In genomic region chr3:71499477-71499876, GRCh38 we compare ENCODE assay signal across 18 cellular contexts.
DNase-seq lines count a peak whose midpoint lies in the region; ATAC-seq and TF ChIP-seq lines count a peak whose summit lies in the region.
"Had no signal": no experiment of that assay in that cellular context is flagged by ENCODE, and none has a peak within 500 bp of the region (broad histone marks: within the 10 kb centered on the region; RNA-seq: fewer than 3 reads in every experiment).

No MANE protein-coding gene starts in this region.

- no peaks in the 10 kb centered on the region for H3K27me3 ChIP-seq in mammary epithelial cell (ENCODE audit: insufficient read depth, low read length)
- no peaks in the 10 kb centered on the region for H3K27me3 ChIP-seq in spleen (replicated peaks in 1 of 7)
- no peaks in the 10 kb centered on the region for H3K27me3 ChIP-seq in osteoblast (ENCODE audit: insufficient read depth, low read length)
- H3K27me3 ChIP-seq: SJSA1 had no signal

- H3K27me3 Mint-ChIP-seq in MCF 10A (ENCODE audit: insufficient read depth, unreplicated experiment): no peaks in the 10 kb centered on the region
- no peaks in the 10 kb centered on the region for H3K27me3 Mint-ChIP-seq in naive thymus-derived CD8-positive, alpha-beta T cell

- no peak for ATAC-seq in naive thymus-derived CD8-positive, alpha-beta T cell
- ATAC-seq in GM18870 (IDR thresholded peaks at IDR 0.05; ENCODE audit: unreplicated experiment): no peak
- ATAC-seq in HG02885 (IDR thresholded peaks at IDR 0.05; ENCODE audit: poor library complexity, unreplicated experiment): no peak
- ATAC-seq: HCT116 had no signal

- H3K79me2 ChIP-seq in mammary epithelial cell (ENCODE audit: insufficient read depth, low read length): peaks cover 10% of the 10 kb centered on the region
- peaks cover 67% of the 10 kb centered on the region for H3K79me2 ChIP-seq in osteoblast (ENCODE audit: insufficient read depth, low read length)

- no TSS peak for BruUV-seq in MCF 10A (replicated peaks; lab: Mats Ljungman, UMichigan)
- no TSS peak for BruUV-seq in mammary epithelial cell (replicated peaks; lab: Mats Ljungman, UMichigan)

- H3K36me3 ChIP-seq in mammary epithelial cell (ENCODE audit: insufficient read depth, low read length) (no peaks in the 10 kb centered on the region), spleen (no peaks in the 10 kb centered on the region), osteoblast (ENCODE audit: insufficient read depth, low read length) (peaks cover 3% of the 10 kb centered on the region)
- H3K36me3 ChIP-seq: SJSA1 had no signal

- POLR2A ChIA-PET in MCF 10A (lab: Yijun Ruan, JAX): interaction anchor here (0.7 to 7.5 kb wide), 2 partner anchors 12 to 35 kb away, joined by 3 to 104 read pairs; no protein-coding TSS in a partner anchor
- POLR2A ChIA-PET in naive thymus-derived CD8-positive, alpha-beta T cell (lab: Charles Lee): interaction anchor here (1.4 to 7.3 kb wide), 2 partner anchors 10 to 44 kb away, joined by 3 to 40 read pairs; no protein-coding TSS in a partner anchor

- no peak overlapping the region for H3K9ac ChIP-seq in mammary epithelial cell (ENCODE audit: insufficient read depth, low read length)

- DNase-seq in MCF 10A (ENCODE audit: unreplicated experiment): no peak
- no peak for DNase-seq in mammary epithelial cell
- peak in 23 of 61 donors; percentile 9 to 83 (median 27) for DNase-seq in caudate nucleus (lab: John Stamatoyannopoulos, UW)
- DNase-seq in naive thymus-derived CD8-positive, alpha-beta T cell: no peak
- no peak for DNase-seq in spleen
- no peak for DNase-seq in osteoblast (ENCODE audit: insufficient read length, low spot score, missing footprints)
- DNase-seq: C1 segment of cervical spinal cord, EL, Kasumi-1, NCI-H1436, NCI-H2081, NCI-H510A, NCI-H82 had no signal

- CTCF ChIA-PET in MCF 10A (lab: Yijun Ruan, JAX) (interaction anchor here (0.5 to 1.0 kb wide), 2 partner anchors 14 to 1312 kb away, joined by 3 to 4 read pairs; no protein-coding TSS in a partner anchor), mammary epithelial cell (lab: Charles Lee; ENCODE audit: low non-redundant PET) (no interaction called here)

- TF ChIP-seq CTCF in MCF 10A (IDR thresholded peaks at IDR 0.05; ENCODE audit: unreplicated experiment) (no peak), mammary epithelial cell (conservative IDR thresholded peaks at IDR 0.05 in 1 of 2, IDR thresholded peaks at IDR 0.05 in 1 of 2; ENCODE audit: extremely low read depth in 1 of 2, insufficient read depth in 1 of 2, low read depth in 1 of 2, low read length in 2 of 2) (no peak), spleen (IDR thresholded peaks at IDR 0.05 in 8 of 11, conservative IDR thresholded peaks at IDR 0.05 in 3 of 11) (no peak), osteoblast (IDR thresholded peaks at IDR 0.05; ENCODE audit: extremely low read depth, low read depth, low read length) (no peak)

- intact Hi-C loops in MCF 10A (cut with micrococcal nuclease): loop anchor here (5.0 kb wide), 1 partner anchor 77 kb away; no protein-coding TSS in a partner anchor
- intact Hi-C loops in mammary epithelial cell (cut with micrococcal nuclease): loop anchor here (5.0 kb wide), 1 partner anchor 52 kb away; no protein-coding TSS in a partner anchor
- intact Hi-C loops in spleen (cut with DNase I; ENCODE audit: low total_unique reads): no loop called here

- in situ Hi-C loops in mammary epithelial cell (cut with MboI; ENCODE audit: low sequenced_read_pairs in 2 of 2): no loop called here

- no peak overlapping the region for H3K4me3 ChIP-seq in mammary epithelial cell (replicated peaks in 1 of 3; ENCODE audit: insufficient read depth in 1 of 3, low read depth in 2 of 3, low read length in 3 of 3)
- no peak overlapping the region for H3K4me3 ChIP-seq in spleen
- no peak overlapping the region for H3K4me3 ChIP-seq in osteoblast (ENCODE audit: insufficient read depth, low read length)
- H3K4me3 ChIP-seq: SJSA1 had no signal

- H3K27ac Mint-ChIP-seq in MCF 10A (ENCODE audit: low read depth, unreplicated experiment): peak overlapping the region; percentile 47
- peak overlapping the region in 9 of 10 donors; percentile 71 to 100 (median 97) for H3K27ac Mint-ChIP-seq in naive thymus-derived CD8-positive, alpha-beta T cell
- H3K27ac Mint-ChIP-seq: IgD-negative memory B cell had no signal

- H3K9me3 Mint-ChIP-seq in MCF 10A (ENCODE audit: unreplicated experiment): no peaks in the 10 kb centered on the region
- H3K9me3 Mint-ChIP-seq in naive thymus-derived CD8-positive, alpha-beta T cell: peaks cover 0 to 18% (median 2%) of the 10 kb centered on the region in 9 donors

- dilution Hi-C loops in mammary epithelial cell (cut with HindIII; ENCODE audit: low sequenced_read_pairs): no loop called here

- H3K9me3 ChIP-seq in mammary epithelial cell (replicated peaks; ENCODE audit: insufficient read depth, low read length) (no peaks in the 10 kb centered on the region), spleen (no peaks in the 10 kb centered on the region), osteoblast (ENCODE audit: low read depth, low read length) (no peaks in the 10 kb centered on the region)
- H3K9me3 ChIP-seq: SJSA1 had no signal

- no peak overlapping the region for H2AFZ ChIP-seq in mammary epithelial cell (ENCODE audit: low read depth, low read length)
- no peak overlapping the region for H2AFZ ChIP-seq in osteoblast (ENCODE audit: low read length)

- H3K4me2 ChIP-seq in mammary epithelial cell (ENCODE audit: insufficient read depth, low read depth, low read length) (no peak overlapping the region), osteoblast (ENCODE audit: insufficient read depth, low read length) (no peak overlapping the region)

- H3K4me1 ChIP-seq in mammary epithelial cell (ENCODE audit: insufficient read depth, low read length): peaks cover 39% of the 10 kb centered on the region
- H3K4me1 ChIP-seq in spleen: peaks cover 0 to 83% (median 20%) of the 10 kb centered on the region in 6 donors
- H3K4me1 ChIP-seq in osteoblast (ENCODE audit: insufficient read depth, low read length): peaks cover 54% of the 10 kb centered on the region

- 99% methylated on average over 4 of the region's 4 CpGs for WGBS in mammary epithelial cell (ENCODE audit: low coverage, missing lambda C conversion rate)
- 90 to 96% (median 93%) methylated on average over 4 of the region's 4 CpGs for WGBS in spleen, 5 donors

- H3K27ac ChIP-seq in mammary epithelial cell (ENCODE audit: insufficient read depth, low read depth, low read length): no peak overlapping the region
- peak overlapping the region; percentile 92 for H3K27ac ChIP-seq in caudate nucleus (ENCODE audit: low read depth, low read length)
- no peak overlapping the region for H3K27ac ChIP-seq in spleen
- no peak overlapping the region for H3K27ac ChIP-seq in osteoblast (ENCODE audit: low read depth, low read length)
- H3K27ac ChIP-seq: SJSA1 had no signal

- H3K4me3 Mint-ChIP-seq in MCF 10A (ENCODE audit: unreplicated experiment): no peak overlapping the region
- peak overlapping the region in 2 of 10 donors; percentile 19 to 25 for H3K4me3 Mint-ChIP-seq in naive thymus-derived CD8-positive, alpha-beta T cell
- H3K4me3 Mint-ChIP-seq: IgD-negative memory B cell had no signal

- peaks cover 37% of the 10 kb centered on the region for H3K4me1 Mint-ChIP-seq in MCF 10A (ENCODE audit: insufficient read depth, unreplicated experiment)
- peaks cover 54 to 94% (median 93%) of the 10 kb centered on the region in 4 donors for H3K4me1 Mint-ChIP-seq in naive thymus-derived CD8-positive, alpha-beta T cell

- no peak for TF ChIP-seq POLR2A in spleen (IDR thresholded peaks at IDR 0.05)

- no peaks in the 10 kb centered on the region for H4K20me1 ChIP-seq in mammary epithelial cell (ENCODE audit: insufficient read depth, low read length)
- no peaks in the 10 kb centered on the region for H4K20me1 ChIP-seq in osteoblast (ENCODE audit: insufficient read depth, low read length)

- peaks cover 21% of the 10 kb centered on the region for H3K36me3 Mint-ChIP-seq in MCF 10A (ENCODE audit: insufficient read depth, unreplicated experiment)
- H3K36me3 Mint-ChIP-seq in naive thymus-derived CD8-positive, alpha-beta T cell: peaks cover 0 to 5% (median 5%) of the 10 kb centered on the region in 3 donors
